In genomic region chr20:33746325-33746998, GRCh38 we compare ENCODE assay signal across 21 cellular contexts.
"Had no signal": no experiment of that assay in that cellular context is flagged by ENCODE, and none has a peak within 500 bp of the region (broad histone marks: within the 10 kb centered on the region; RNA-seq: fewer than 3 reads in every experiment).

No MANE protein-coding gene starts in this region.

- FAIRE-seq: RCC 7860 had no signal

- H3K27ac ChIP-seq: SJSA1, SK-N-MC had no signal

- H3K4me3 ChIP-seq: SJSA1, SK-N-MC had no signal

- DNase-seq: Karpas-422, KG1, MM.1S, NCI-H1092 treated with DMSO at 0.1 percent for 48 hours, NCI-H1436, NCI-H187, NCI-H2029, NCI-H2081 treated with DMSO at 0.1 percent for 48 hours, NCI-H2171, NCI-H226, NCI-H446, NCI-H510A, NCI-H524 treated with DMSO at 0.1 percent for 48 hours, NCI-H69, NCI-H774, Right ventricle myocardium superior, RPMI8226, SIG-M5 had no signal

- H3K27me3 ChIP-seq: SJSA1 had no signal
